Comparison of ENCODE assay signal across 17 cellular contexts in genomic region chr7:132178393-132178765, GRCh38.
DNase-seq lines count a peak whose midpoint lies in the region; ATAC-seq and TF ChIP-seq lines count a peak whose summit lies in the region.
"Had no signal": no experiment of that assay in that cellular context is flagged by ENCODE, and none has a peak within 500 bp of the region (broad histone marks: within the 10 kb centered on the region; RNA-seq: fewer than 3 reads in every experiment).

No MANE protein-coding gene starts in this region.

- H3K4me1 ChIP-seq in foreskin keratinocyte (no peaks in the 10 kb centered on the region), prostate gland (replicated peaks) (no peaks in the 10 kb centered on the region)
- no peaks in the 10 kb centered on the region for H3K4me1 ChIP-seq in CD8-positive, alpha-beta T cell (ENCODE audit: insufficient read depth, low read length)
- H3K4me1 ChIP-seq: HAP-1 had no signal

- H3K27me3 ChIP-seq in foreskin keratinocyte (no peaks in the 10 kb centered on the region), prostate gland (replicated peaks; ENCODE audit: insufficient read depth) (no peaks in the 10 kb centered on the region)
- H3K27me3 ChIP-seq in CD8-positive, alpha-beta T cell (ENCODE audit: insufficient read depth, low read length): no peaks in the 10 kb centered on the region

- CTCF ChIA-PET in CD8-positive, alpha-beta T cell (lab: Charles Lee): no interaction called here

- DNase-seq in foreskin keratinocyte: no peak
- peak; percentile 38 for DNase-seq in posterior vena cava (ENCODE audit: low spot score)
- no peak for DNase-seq in SIG-M5 (lab: John Stamatoyannopoulos, UW)
- no peak for DNase-seq in prostate gland (ENCODE audit: low spot score)
- DNase-seq in CD8-positive, alpha-beta T cell: no peak
- DNase-seq: ACHN; C1 segment of cervical spinal cord; CD4-positive, alpha-beta T cell; DMS79; GOT3; HFFc6 had no signal

- H3K36me3 ChIP-seq in prostate gland: no peaks in the 10 kb centered on the region
- H3K36me3 ChIP-seq in CD8-positive, alpha-beta T cell (ENCODE audit: insufficient read depth, low read length): no peaks in the 10 kb centered on the region
- H3K36me3 ChIP-seq: HAP-1 had no signal

- H3K4me3 Mint-ChIP-seq in CD8-positive, alpha-beta T cell: no peak overlapping the region
- H3K4me3 Mint-ChIP-seq: B cell; CD4-positive, alpha-beta T cell; HFFc6 had no signal

- no peaks in the 10 kb centered on the region for H3K9me3 Mint-ChIP-seq in CD8-positive, alpha-beta T cell
- H3K9me3 Mint-ChIP-seq: CD4-positive, alpha-beta T cell; HFFc6 had no signal

- WGBS in prostate gland: 88% methylated on average over 1 of the region's 1 CpG

- POLR2A ChIA-PET in CD8-positive, alpha-beta T cell (lab: Charles Lee): no interaction called here

- no peak overlapping the region for H3K27ac Mint-ChIP-seq in CD8-positive, alpha-beta T cell
- H3K27ac Mint-ChIP-seq: B cell; CD4-positive, alpha-beta T cell; HFFc6 had no signal

- H3K27ac ChIP-seq in VCaP (peak overlapping the region; percentile 60), foreskin keratinocyte (no peak overlapping the region), prostate gland (no peak overlapping the region)
- H3K27ac ChIP-seq in CD8-positive, alpha-beta T cell (ENCODE audit: low read depth, low read length): no peak overlapping the region

- TF ChIP-seq CTCF in VCaP (conservative IDR thresholded peaks at IDR 0.05) (no peak), foreskin keratinocyte (conservative IDR thresholded peaks at IDR 0.05) (no peak), prostate gland (IDR thresholded peaks at IDR 0.05) (no peak)
- no peak for TF ChIP-seq CTCF in CD8-positive, alpha-beta T cell (IDR thresholded peaks at IDR 0.05)

- no peak overlapping the region for H3K4me3 ChIP-seq in prostate gland
- no peak overlapping the region for H3K4me3 ChIP-seq in CD8-positive, alpha-beta T cell (ENCODE audit: low read depth, low read length)
- H3K4me3 ChIP-seq: GM12878, HAP-1 had no signal

- peak; percentile 4 for ATAC-seq in foreskin keratinocyte
- no peak for ATAC-seq in CD8-positive, alpha-beta T cell
- no peak for ATAC-seq in HG03432 (IDR thresholded peaks at IDR 0.05; ENCODE audit: unreplicated experiment)
- ATAC-seq: GM12878, HepG2 had no signal

- no peaks in the 10 kb centered on the region for H3K27me3 Mint-ChIP-seq in CD8-positive, alpha-beta T cell (ENCODE audit: low read depth)
- H3K27me3 Mint-ChIP-seq: B cell; CD4-positive, alpha-beta T cell had no signal

- intact Hi-C loops in posterior vena cava (cut with DNase I): no loop called here
- intact Hi-C loops in prostate gland (cut with DNase I): no loop called here
- intact Hi-C loops in CD8-positive, alpha-beta T cell (cut with DNase I, micrococcal nuclease): no loop called here

- H3K36me3 Mint-ChIP-seq in CD8-positive, alpha-beta T cell: no peaks in the 10 kb centered on the region

- H3K4me1 Mint-ChIP-seq in CD8-positive, alpha-beta T cell (ENCODE audit: low read depth): no peaks in the 10 kb centered on the region
- H3K4me1 Mint-ChIP-seq: B cell had no signal

- TF ChIP-seq POLR2A in prostate gland (IDR thresholded peaks at IDR 0.05): no peak

- no peaks in the 10 kb centered on the region for H3K9me3 ChIP-seq in prostate gland
- no peaks in the 10 kb centered on the region for H3K9me3 ChIP-seq in CD8-positive, alpha-beta T cell (ENCODE audit: low read length)
- H3K9me3 ChIP-seq: HAP-1 had no signal
